32 cellular contexts compared by ENCODE assay signal in the genomic region with DNA sequence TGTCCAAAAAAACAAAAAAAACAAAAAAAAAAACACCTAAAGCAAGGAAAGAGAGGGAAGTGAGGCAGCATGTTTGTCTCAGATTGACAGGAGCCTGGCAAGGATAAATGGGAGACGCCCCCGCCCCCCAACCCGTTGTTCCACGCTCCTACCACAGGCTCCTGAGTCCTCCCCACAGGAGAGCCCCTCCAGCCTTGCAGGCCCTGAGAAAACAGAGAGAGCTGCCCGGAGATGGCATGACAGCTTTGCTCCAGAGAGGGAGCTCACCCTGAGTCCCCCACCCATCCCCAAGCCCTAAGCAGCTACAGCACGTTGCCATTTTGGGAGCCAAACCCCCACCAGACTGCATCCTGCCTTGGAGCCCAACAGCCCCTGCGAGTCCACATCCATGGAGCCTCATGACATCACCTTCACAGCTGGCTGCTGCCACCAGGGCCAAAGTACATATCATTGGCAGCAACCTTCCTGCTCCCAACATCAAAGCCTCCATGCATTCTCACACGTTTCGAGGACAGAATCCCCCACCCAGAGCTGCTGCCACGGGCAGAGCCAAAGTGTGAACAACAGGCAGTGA.
"Had no signal": no experiment of that assay in that cellular context is flagged by ENCODE, and none has a peak within 500 bp of the region (broad histone marks: within the 10 kb centered on the region; RNA-seq: fewer than 3 reads in every experiment).

No MANE protein-coding gene starts in this region.

- H3K4me1 ChIP-seq: ascending aorta, breast epithelium, colonic mucosa had no signal

- ATAC-seq: activated CD4-positive, alpha-beta T cell treated with anti-CD3 and anti-CD28 coated beads for 36 hours; activated CD8-positive, alpha-beta memory T cell treated with anti-CD3 and anti-CD28 coated beads, Interleukin-2, amount 10 ng/mL, durations not matched to agents 7 days and 5 days; activated CD8-positive, alpha-beta T cell treated with anti-CD3 and anti-CD28 coated beads, Interleukin-2, amount 10 ng/mL, durations not matched to agents 7 days and 5 days; activated naive CD4-positive, alpha-beta T cell treated with anti-CD3 and anti-CD28 coated beads, Interleukin-2, amount 50 U/mL, for 72 hours; T-helper 17 cell had no signal

- H3K4me3 ChIP-seq: ascending aorta, breast epithelium, cardiac muscle cell, colonic mucosa had no signal

- H3K27ac Mint-ChIP-seq: activated CD4-positive, alpha-beta memory T cell treated with anti-CD3 and anti-CD28 coated beads for 36 hours; activated CD4-positive, alpha-beta T cell treated with anti-CD3 and anti-CD28 coated beads for 36 hours; activated CD4-positive, alpha-beta T cell treated with anti-CD3 and anti-CD28 coated beads, Interleukin-2, amount 10 ng/mL, durations not matched to agents 24 days and 14 days; activated CD8-positive, alpha-beta memory T cell treated with anti-CD3 and anti-CD28 coated beads, Interleukin-2, amount 10 ng/mL, durations not matched to agents 7 days and 5 days; activated CD8-positive, alpha-beta T cell treated with anti-CD3 and anti-CD28 coated beads, Interleukin-2, amount 10 ng/mL, durations not matched to agents 7 days and 5 days; activated naive CD4-positive, alpha-beta T cell treated with anti-CD3 and anti-CD28 coated beads, Interleukin-2, amount 10 ng/mL, durations not matched to agents 7 days and 5 days; activated naive CD4-positive, alpha-beta T cell treated with anti-CD3 and anti-CD28 coated beads, Interleukin-2, amount 50 U/mL, for 72 hours; activated naive CD8-positive, alpha-beta T cell treated with anti-CD3 and anti-CD28 coated beads, Interleukin-2, amount 10 ng/mL, durations not matched to agents 7 days and 5 days; activated T-helper 1 cell treated with anti-CD3 and anti-CD28 coated beads, Interleukin-12 subunit alpha, Interleukin-12 subunit beta, Interleukin-2, Interleukin-4 antibody, amounts not matched to agents 30 ng/mL and 10 ng/mL and 1 ng/mL, durations not matched to agents 14 hours and 24 hours and 36 hours; brain; T-helper 17 cell; T-helper 2 cell treated with Interferon-gamma antibody and Interleukin-4, amounts not matched to agents 5 μg/mL and 100 μg/mL, for 36 hours had no signal

- H3K27me3 Mint-ChIP-seq: activated CD4-positive, alpha-beta memory T cell treated with anti-CD3 and anti-CD28 coated beads for 36 hours; activated CD4-positive, alpha-beta T cell treated with anti-CD3 and anti-CD28 coated beads for 36 hours; activated CD4-positive, alpha-beta T cell treated with anti-CD3 and anti-CD28 coated beads, Interleukin-2, amount 10 ng/mL, durations not matched to agents 24 days and 14 days; activated CD8-positive, alpha-beta memory T cell treated with anti-CD3 and anti-CD28 coated beads, Interleukin-2, amount 10 ng/mL, durations not matched to agents 7 days and 5 days; activated naive CD4-positive, alpha-beta T cell treated with anti-CD3 and anti-CD28 coated beads, Interleukin-2, amount 10 ng/mL, durations not matched to agents 7 days and 5 days; activated naive CD8-positive, alpha-beta T cell treated with anti-CD3 and anti-CD28 coated beads, Interleukin-2, amount 10 ng/mL, durations not matched to agents 7 days and 5 days; brain; T-helper 17 cell had no signal

- H3K36me3 ChIP-seq: ascending aorta, breast epithelium, cardiac muscle cell, colonic mucosa, WERI-Rb-1 had no signal

- H3K27me3 ChIP-seq: ascending aorta, breast epithelium, cardiac muscle cell, colonic mucosa had no signal

- H3K27ac ChIP-seq: ascending aorta, breast epithelium, cardiac muscle cell, colonic mucosa, WERI-Rb-1 had no signal

- H3K4me3 Mint-ChIP-seq: activated CD4-positive, alpha-beta memory T cell treated with anti-CD3 and anti-CD28 coated beads for 36 hours; activated CD4-positive, alpha-beta T cell treated with anti-CD3 and anti-CD28 coated beads for 36 hours; activated CD4-positive, alpha-beta T cell treated with anti-CD3 and anti-CD28 coated beads, Interleukin-2, amount 10 ng/mL, durations not matched to agents 24 days and 14 days; activated CD8-positive, alpha-beta memory T cell treated with anti-CD3 and anti-CD28 coated beads, Interleukin-2, amount 10 ng/mL, durations not matched to agents 7 days and 5 days; activated CD8-positive, alpha-beta T cell treated with anti-CD3 and anti-CD28 coated beads, Interleukin-2, amount 10 ng/mL, durations not matched to agents 7 days and 5 days; activated naive CD4-positive, alpha-beta T cell treated with anti-CD3 and anti-CD28 coated beads, Interleukin-2, amount 10 ng/mL, durations not matched to agents 7 days and 5 days; activated naive CD8-positive, alpha-beta T cell treated with anti-CD3 and anti-CD28 coated beads, Interleukin-2, amount 10 ng/mL, durations not matched to agents 7 days and 5 days; activated T-helper 1 cell treated with anti-CD3 and anti-CD28 coated beads, Interleukin-12 subunit alpha, Interleukin-12 subunit beta, Interleukin-2, Interleukin-4 antibody, amounts not matched to agents 30 ng/mL and 10 ng/mL and 1 ng/mL, durations not matched to agents 14 hours and 24 hours and 36 hours; brain; T-helper 17 cell; T-helper 2 cell treated with Interferon-gamma antibody and Interleukin-4, amounts not matched to agents 5 μg/mL and 100 μg/mL, for 36 hours had no signal

- H3K4me1 Mint-ChIP-seq: activated CD4-positive, alpha-beta T cell treated with anti-CD3 and anti-CD28 coated beads for 36 hours; activated CD4-positive, alpha-beta T cell treated with anti-CD3 and anti-CD28 coated beads, Interleukin-2, amount 10 ng/mL, durations not matched to agents 24 days and 14 days; activated CD8-positive, alpha-beta memory T cell treated with anti-CD3 and anti-CD28 coated beads, Interleukin-2, amount 10 ng/mL, durations not matched to agents 7 days and 5 days; activated naive CD4-positive, alpha-beta T cell treated with anti-CD3 and anti-CD28 coated beads, Interleukin-2, amount 10 ng/mL, durations not matched to agents 7 days and 5 days; activated naive CD8-positive, alpha-beta T cell treated with anti-CD3 and anti-CD28 coated beads, Interleukin-2, amount 10 ng/mL, durations not matched to agents 7 days and 5 days; T-helper 17 cell had no signal

- H3K36me3 Mint-ChIP-seq: activated CD4-positive, alpha-beta memory T cell treated with anti-CD3 and anti-CD28 coated beads for 36 hours; activated naive CD4-positive, alpha-beta T cell treated with anti-CD3 and anti-CD28 coated beads, Interleukin-2, amount 10 ng/mL, durations not matched to agents 7 days and 5 days; activated naive CD8-positive, alpha-beta T cell treated with anti-CD3 and anti-CD28 coated beads, Interleukin-2, amount 10 ng/mL, durations not matched to agents 7 days and 5 days; brain had no signal

- H3K9me3 ChIP-seq: ascending aorta, breast epithelium, colonic mucosa had no signal

- DNase-seq: activated CD4-positive, alpha-beta memory T cell treated with anti-CD3 and anti-CD28 coated beads for 36 hours; activated CD4-positive, alpha-beta T cell treated with anti-CD3 and anti-CD28 coated beads for 36 hours; activated CD4-positive, alpha-beta T cell treated with anti-CD3 and anti-CD28 coated beads, Interleukin-2, amount 10 ng/mL, durations not matched to agents 24 days and 14 days; activated CD4-positive, CD25-positive, alpha-beta regulatory T cell; activated CD4-positive, CD25-positive, alpha-beta regulatory T cell treated with anti-CD3 and anti-CD28 coated beads, Interleukin-2, amount 50 U/mL, for 72 hours; activated CD8-positive, alpha-beta memory T cell treated with anti-CD3 and anti-CD28 coated beads, Interleukin-2, amount 10 ng/mL, durations not matched to agents 7 days and 5 days; activated CD8-positive, alpha-beta memory T cell treated with anti-CD3 and anti-CD28 coated beads, Interleukin-2, amount 50 U/mL, for 4 hours; activated CD8-positive, alpha-beta T cell treated with anti-CD3 and anti-CD28 coated beads, Interleukin-2, amount 10 ng/mL, durations not matched to agents 7 days and 5 days; activated gamma-delta T cell; activated naive CD4-positive, alpha-beta T cell; activated naive CD4-positive, alpha-beta T cell treated with anti-CD3 and anti-CD28 coated beads, Interleukin-2, amount 10 ng/mL, durations not matched to agents 7 days and 5 days; activated naive CD8-positive, alpha-beta T cell treated with anti-CD3 and anti-CD28 coated beads, Interleukin-2, amount 10 ng/mL, durations not matched to agents 7 days and 5 days; activated T-cell treated with anti-CD3 and anti-CD28 coated beads, Interleukin-2, amount 50 U/mL, for 1 hour; activated T-cell treated with anti-CD3 and anti-CD28 coated beads, Interleukin-2, amount 50 U/mL, for 48 hours; central memory CD4-positive, alpha-beta T cell; cerebellar nuclear complex; colonic mucosa; effector CD8-positive, alpha-beta T cell; erythroblast; foreskin fibroblast; head of caudate nucleus; hippocampal formation; T-helper 17 cell; T1000; WERI-Rb-1 had no signal
